In the genomic region with DNA sequence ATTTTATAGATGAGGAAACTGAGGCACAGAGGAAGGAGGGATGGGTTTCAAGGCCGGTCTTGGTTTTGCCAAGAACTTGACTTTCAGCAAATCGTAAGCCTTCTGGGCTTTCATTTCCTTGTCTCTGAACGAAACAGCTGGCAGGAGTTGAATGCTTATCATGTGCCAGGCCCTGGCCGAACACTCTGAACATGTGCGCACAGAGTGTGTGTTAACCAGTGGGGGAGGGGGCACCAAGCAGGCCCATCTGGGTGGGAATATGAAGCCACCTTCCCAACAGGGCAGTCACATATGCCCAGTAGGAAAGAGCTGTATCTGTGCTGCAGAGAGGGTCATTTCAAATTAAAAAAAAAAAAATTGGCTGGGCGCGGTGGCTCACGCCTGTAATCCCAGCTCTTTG, we compare ENCODE assay signal across 20 cellular contexts. TPM values are rescaled to one million over a fixed set of nuclear protein-coding genes. Genes with fewer than 3 reads are reported as not detected.
A peak's percentile ranks its signal among the peaks of the same experiment; 100 is the strongest.
DNase-seq lines count a peak whose midpoint lies in the region; ATAC-seq and TF ChIP-seq lines count a peak whose summit lies in the region.
"Had no signal": no experiment of that assay in that cellular context is flagged by ENCODE, and none has a peak within 500 bp of the region (broad histone marks: within the 10 kb centered on the region; RNA-seq: fewer than 3 reads in every experiment).

No MANE protein-coding gene starts in this region.

- H3K4me1 Mint-ChIP-seq in chondrocyte (ENCODE audit: low read depth) (peaks cover 30% of the 10 kb centered on the region), natural killer cell (peaks cover 56 to 57% of the 10 kb centered on the region in 2 donors)

- H3K4me1 ChIP-seq in right atrium auricular region, result peaks cover 0 to 29% of the 10 kb centered on the region in 2 donors
- H3K4me1 ChIP-seq in BE2C, result 0 out of 2 replicates have a peak, but pooled peaks cover 4% of the 10 kb centered on the region

- H3K36me3 Mint-ChIP-seq in chondrocyte (ENCODE audit: low read depth) (no peaks in the 10 kb centered on the region), natural killer cell (no peaks in the 10 kb centered on the region)
- H3K36me3 Mint-ChIP-seq: WTC11 had no signal

- H3K27ac ChIP-seq in right atrium auricular region, result no peak overlapping the region
- H3K27ac ChIP-seq: RWPE1, tibial nerve had no signal

- H3K4me3 ChIP-seq in right atrium auricular region (no peak overlapping the region), BE2C (ENCODE audit: low read depth, low read length) (no peak overlapping the region)
- H3K4me3 ChIP-seq: tibial nerve had no signal

- intact Hi-C loops in Right ventricle myocardium superior (cut with DNase I) (no loop called here), natural killer cell (cut with micrococcal nuclease) (loop anchor here (10.0 kb wide), 1 partner anchor 374 kb away; no protein-coding TSS in a partner anchor)

- H3K9me3 ChIP-seq in right atrium auricular region (no peaks in the 10 kb centered on the region), BE2C (no peaks in the 10 kb centered on the region)
- H3K9me3 ChIP-seq: tibial nerve had no signal

- TF ChIP-seq CTCF in right atrium auricular region (IDR thresholded peaks at IDR 0.05) (no peak), chondrocyte (IDR thresholded peaks at IDR 0.05) (no peak), natural killer cell (IDR thresholded peaks at IDR 0.05) (no peak), BE2C (IDR thresholded peaks at IDR 0.05; ENCODE audit: low read depth, low read length) (no peak)

- no peaks in the 10 kb centered on the region for H3K27me3 ChIP-seq in right atrium auricular region
- no peaks in the 10 kb centered on the region for H3K27me3 ChIP-seq in BE2C
- H3K27me3 ChIP-seq: heart right ventricle, tibial nerve had no signal

- H3K9me3 Mint-ChIP-seq in chondrocyte (ENCODE audit: low read depth) (no peaks in the 10 kb centered on the region), natural killer cell (no peaks in the 10 kb centered on the region)
- H3K9me3 Mint-ChIP-seq: nephron progenitor cell, WTC11 had no signal

- H3K36me3 ChIP-seq in right atrium auricular region (no peaks in the 10 kb centered on the region), BE2C (no peaks in the 10 kb centered on the region)
- H3K36me3 ChIP-seq: heart right ventricle had no signal

- no peak overlapping the region for H3K27ac Mint-ChIP-seq in chondrocyte (ENCODE audit: unreplicated experiment)
- H3K27ac Mint-ChIP-seq in natural killer cell, result no peak overlapping the region
- H3K27ac Mint-ChIP-seq: memory B cell, WTC11 had no signal

- ATAC-seq in Right ventricle myocardium superior (ENCODE audit: poor library complexity), result peak; percentile 53
- no peak for ATAC-seq in natural killer cell
- no peak for ATAC-seq in GM18498 (IDR thresholded peaks at IDR 0.05; ENCODE audit: unreplicated experiment)
- ATAC-seq: HepG2, WTC11 had no signal

- no peaks in the 10 kb centered on the region for H3K27me3 Mint-ChIP-seq in chondrocyte (ENCODE audit: low read depth)
- H3K27me3 Mint-ChIP-seq in natural killer cell (ENCODE audit: low read depth in 2 of 2), result no peaks in the 10 kb centered on the region
- H3K27me3 Mint-ChIP-seq: memory B cell; stimulated activated memory B cell treated with anti-CD40 and anti-IgM and Interleukin-4, amounts not matched to agents 10 μg/mL and 1 μg/mL and 100 μg/mL, for 72 hours had no signal

- H3K4me3 Mint-ChIP-seq in chondrocyte (ENCODE audit: unreplicated experiment) (no peak overlapping the region), natural killer cell (peak overlapping the region; percentile 17)
- H3K4me3 Mint-ChIP-seq: nephron progenitor cell, WTC11 had no signal

- DNase-seq in Right ventricle myocardium superior (peak; percentile 64), right atrium auricular region (ENCODE audit: low spot score) (no peak), chondrocyte (ENCODE audit: low spot score) (peak; percentile 35), natural killer cell (no peak), SIG-M5 (lab: John Stamatoyannopoulos, UW) (no peak), BE2C (no peak), NCI-H774 (lab: John Stamatoyannopoulos, UW) (no peak)
- DNase-seq: caudate nucleus; effector memory CD4-positive, alpha-beta T cell; NCI-H2029; nephron progenitor cell; T-helper 2 cell had no signal

RNA-seq across cellular contexts. Expression of a gene that starts 29.3 kb away (rescaled TPM):
- total RNA-seq in Right ventricle myocardium superior (4.9 TPM), right atrium auricular region (1 to 10 TPM; 3.4 to 5.2 TPM), chondrocyte (6.7 to 14.4 TPM (median 12.9 TPM) in 3 replicates), natural killer cell (10 to 100 TPM; 26.5 to 43.1 (median 26.6) TPM)
- polyA plus RNA-seq in BE2C (2012; ENCODE audit: insufficient read depth, insufficient read length, low read depth), result 14.6 TPM

Comparison
In these comparisons a context has a peak if more than half of its experiments do, and no peak if none do; other contexts are left out.
1. DNase-seq: peak in Right ventricle myocardium superior (single experiment) and chondrocyte (single experiment); none in right atrium auricular region (single experiment), natural killer cell (single experiment), SIG-M5 (single experiment), BE2C (single experiment) and NCI-H774 (single experiment).